1 cellular context compared by ENCODE assay signal in the genomic region with DNA sequence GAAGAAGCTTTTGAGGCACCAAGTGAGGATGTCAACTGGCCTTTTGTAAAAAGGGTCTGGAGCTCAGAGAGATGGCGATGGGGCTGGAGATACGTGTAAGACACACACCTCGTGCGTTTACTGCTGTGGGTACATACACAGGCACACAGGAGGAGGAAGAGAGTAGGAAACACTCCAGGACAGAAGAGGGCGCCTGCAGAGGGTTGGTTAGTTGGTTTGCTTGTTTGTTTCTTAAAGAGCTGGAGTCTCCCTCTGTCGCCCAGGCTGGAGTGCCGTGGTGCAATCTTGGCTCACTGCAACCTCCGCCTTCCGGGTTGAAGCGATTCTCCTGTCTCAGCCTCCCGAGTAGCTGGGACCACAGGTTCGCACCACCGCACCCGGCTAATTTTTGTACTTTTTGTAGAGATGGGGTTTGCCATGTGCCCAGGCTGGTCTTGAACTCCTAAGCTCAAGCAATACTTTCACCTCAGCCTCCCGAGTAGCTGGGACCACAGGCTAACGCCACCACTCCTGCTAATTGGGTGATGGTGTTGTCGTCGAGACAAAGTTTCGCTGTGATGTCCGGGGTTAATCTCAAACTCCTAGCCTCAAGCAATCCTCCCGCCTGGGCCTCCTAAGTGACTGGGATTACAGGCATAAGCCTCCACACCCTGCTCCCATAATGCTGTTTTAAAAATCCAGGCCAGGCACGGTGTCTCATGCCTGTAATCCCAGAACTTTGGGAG.
TF ChIP-seq lines count a peak whose summit lies in the region.

No MANE protein-coding gene starts in this region.

TF ChIP-seq in Ishikawa, 13 proteins besides CTCF, POLR2A, EP300 and RAD21 (continued from another document):
- TF ChIP-seq, protein P1, sequence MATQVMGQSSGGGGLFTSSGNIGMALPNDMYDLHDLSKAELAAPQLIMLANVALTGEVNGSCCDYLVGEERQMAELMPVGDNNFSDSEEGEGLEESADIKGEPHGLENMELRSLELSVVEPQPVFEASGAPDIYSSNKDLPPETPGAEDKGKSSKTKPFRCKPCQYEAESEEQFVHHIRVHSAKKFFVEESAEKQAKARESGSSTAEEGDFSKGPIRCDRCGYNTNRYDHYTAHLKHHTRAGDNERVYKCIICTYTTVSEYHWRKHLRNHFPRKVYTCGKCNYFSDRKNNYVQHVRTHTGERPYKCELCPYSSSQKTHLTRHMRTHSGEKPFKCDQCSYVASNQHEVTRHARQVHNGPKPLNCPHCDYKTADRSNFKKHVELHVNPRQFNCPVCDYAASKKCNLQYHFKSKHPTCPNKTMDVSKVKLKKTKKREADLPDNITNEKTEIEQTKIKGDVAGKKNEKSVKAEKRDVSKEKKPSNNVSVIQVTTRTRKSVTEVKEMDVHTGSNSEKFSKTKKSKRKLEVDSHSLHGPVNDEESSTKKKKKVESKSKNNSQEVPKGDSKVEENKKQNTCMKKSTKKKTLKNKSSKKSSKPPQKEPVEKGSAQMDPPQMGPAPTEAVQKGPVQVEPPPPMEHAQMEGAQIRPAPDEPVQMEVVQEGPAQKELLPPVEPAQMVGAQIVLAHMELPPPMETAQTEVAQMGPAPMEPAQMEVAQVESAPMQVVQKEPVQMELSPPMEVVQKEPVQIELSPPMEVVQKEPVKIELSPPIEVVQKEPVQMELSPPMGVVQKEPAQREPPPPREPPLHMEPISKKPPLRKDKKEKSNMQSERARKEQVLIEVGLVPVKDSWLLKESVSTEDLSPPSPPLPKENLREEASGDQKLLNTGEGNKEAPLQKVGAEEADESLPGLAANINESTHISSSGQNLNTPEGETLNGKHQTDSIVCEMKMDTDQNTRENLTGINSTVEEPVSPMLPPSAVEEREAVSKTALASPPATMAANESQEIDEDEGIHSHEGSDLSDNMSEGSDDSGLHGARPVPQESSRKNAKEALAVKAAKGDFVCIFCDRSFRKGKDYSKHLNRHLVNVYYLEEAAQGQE (IDR thresholded peaks at IDR 0.05; ENCODE audit: low read depth), result no peak
- TF ChIP-seq CEBPB (IDR thresholded peaks at IDR 0.05) (no peak), EGR1 (IDR thresholded peaks at IDR 0.05) (no peak), TCF12 (IDR thresholded peaks at IDR 0.05; ENCODE audit: low read depth) (no peak), YY1 (IDR thresholded peaks at IDR 0.05; ENCODE audit: low read depth) (no peak), ZBTB7A (IDR thresholded peaks at IDR 0.05; ENCODE audit: low read depth) (no peak)
- TF ChIP-seq, protein P2, sequence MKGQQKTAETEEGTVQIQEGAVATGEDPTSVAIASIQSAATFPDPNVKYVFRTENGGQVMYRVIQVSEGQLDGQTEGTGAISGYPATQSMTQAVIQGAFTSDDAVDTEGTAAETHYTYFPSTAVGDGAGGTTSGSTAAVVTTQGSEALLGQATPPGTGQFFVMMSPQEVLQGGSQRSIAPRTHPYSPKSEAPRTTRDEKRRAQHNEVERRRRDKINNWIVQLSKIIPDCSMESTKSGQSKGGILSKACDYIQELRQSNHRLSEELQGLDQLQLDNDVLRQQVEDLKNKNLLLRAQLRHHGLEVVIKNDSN (IDR thresholded peaks at IDR 0.05), result no peak
- TF ChIP-seq, protein P3, sequence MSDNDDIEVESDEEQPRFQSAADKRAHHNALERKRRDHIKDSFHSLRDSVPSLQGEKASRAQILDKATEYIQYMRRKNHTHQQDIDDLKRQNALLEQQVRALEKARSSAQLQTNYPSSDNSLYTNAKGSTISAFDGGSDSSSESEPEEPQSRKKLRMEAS (IDR thresholded peaks at IDR 0.05), result no peak
TF ChIP-seq in Ishikawa: peak in this region for 0.
